10 cellular contexts compared by ENCODE assay signal in the genomic region with DNA sequence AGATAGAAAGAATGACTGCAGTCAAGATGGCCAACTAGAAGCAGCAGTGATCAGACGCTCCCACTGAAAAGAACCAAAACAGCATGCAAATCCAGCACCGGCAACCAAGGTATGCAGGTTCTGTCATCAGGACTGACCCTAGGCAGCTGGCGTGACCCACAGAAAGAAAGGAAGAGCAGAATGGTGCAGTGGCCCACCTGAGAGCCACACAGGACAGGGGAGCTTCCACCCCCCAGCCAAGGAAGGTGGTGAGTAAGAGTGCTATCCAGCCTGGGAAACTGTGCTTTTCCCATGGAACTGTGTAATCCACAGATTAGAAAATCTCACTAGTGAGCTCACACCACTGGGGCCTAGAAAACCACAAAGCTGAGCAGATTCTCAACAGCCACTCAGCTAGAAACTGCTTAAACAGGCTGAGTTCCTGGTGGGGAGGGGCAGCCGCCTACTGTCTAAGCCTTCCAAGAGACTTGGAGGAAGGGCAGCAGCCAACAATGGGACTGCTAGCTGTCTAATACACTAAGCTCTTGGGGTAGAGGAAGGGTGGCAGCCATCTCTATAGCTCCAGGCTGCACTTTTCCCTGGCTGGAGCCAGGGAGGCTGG.
A peak's percentile ranks its signal among the peaks of the same experiment; 100 is the strongest.
DNase-seq lines count a peak whose midpoint lies in the region; ATAC-seq and TF ChIP-seq lines count a peak whose summit lies in the region.
"Had no signal": no experiment of that assay in that cellular context is flagged by ENCODE, and none has a peak within 500 bp of the region (broad histone marks: within the 10 kb centered on the region; RNA-seq: fewer than 3 reads in every experiment).

No MANE protein-coding gene starts in this region.

- no peak for TF ChIP-seq CTCF in esophagus squamous epithelium (IDR thresholded peaks at IDR 0.05)

- TF ChIP-seq POLR2A in GM19193 (IDR thresholded peaks at IDR 0.05; ENCODE audit: extremely low read depth, insufficient read depth, insufficient read length) (peak; percentile 56), esophagus squamous epithelium (IDR thresholded peaks at IDR 0.05) (no peak)

- H3K27me3 ChIP-seq in esophagus squamous epithelium = no peaks in the 10 kb centered on the region

- no peaks in the 10 kb centered on the region for H3K36me3 ChIP-seq in esophagus squamous epithelium
- H3K36me3 ChIP-seq: suprapubic skin had no signal

- H3K27ac ChIP-seq in esophagus squamous epithelium = no peak overlapping the region
- H3K27ac ChIP-seq: suprapubic skin had no signal

- 48 to 77% methylated on average over 4 of the region's 4 CpGs for WGBS in esophagus squamous epithelium, 2 donors

- H3K4me1 ChIP-seq in esophagus squamous epithelium = no peaks in the 10 kb centered on the region
- H3K4me1 ChIP-seq: suprapubic skin had no signal

- ATAC-seq in HG03039 (IDR thresholded peaks at IDR 0.05; ENCODE audit: unreplicated experiment) = peak; percentile 88

- no peaks in the 10 kb centered on the region for H3K9me3 ChIP-seq in esophagus squamous epithelium
- H3K9me3 ChIP-seq: suprapubic skin had no signal

- peak; percentile 48 for DNase-seq in ACHN
- peak; percentile 86 for DNase-seq in astrocyte of the hippocampus (ENCODE audit: low read depth, low spot score)
- DNase-seq in pons (ENCODE audit: low spot score) = no peak
- no peak for DNase-seq in esophagus squamous epithelium (lab: John Stamatoyannopoulos, UW)
- DNase-seq in SHP77 treated with DMSO at 0.1 percent for 48 hours (lab: John Stamatoyannopoulos, UW) = no peak
- no peak for DNase-seq in central memory CD4-positive, alpha-beta T cell
- DNase-seq: NCI-H524 had no signal

- no peak overlapping the region for H3K4me3 ChIP-seq in esophagus squamous epithelium
- H3K4me3 ChIP-seq: suprapubic skin had no signal

- in situ Hi-C loops in ACHN (cut with HindIII; ENCODE audit: low pct_ligation_motif_present, low pct_unique_long_range_greater_than_20kb, low sequenced_read_pairs) = no loop called here

- intact Hi-C loops in esophagus squamous epithelium (cut with DNase I) = no loop called here

Comparison
In these comparisons a context has a peak if more than half of its experiments do, and no peak if none do; other contexts are left out.
1. DNase-seq: peak in ACHN (single experiment) and astrocyte of the hippocampus (single experiment); none in pons (single experiment), esophagus squamous epithelium (single experiment), SHP77 treated with DMSO at 0.1 percent for 48 hours (single experiment) and central memory CD4-positive, alpha-beta T cell (single experiment).